In the genomic region with DNA sequence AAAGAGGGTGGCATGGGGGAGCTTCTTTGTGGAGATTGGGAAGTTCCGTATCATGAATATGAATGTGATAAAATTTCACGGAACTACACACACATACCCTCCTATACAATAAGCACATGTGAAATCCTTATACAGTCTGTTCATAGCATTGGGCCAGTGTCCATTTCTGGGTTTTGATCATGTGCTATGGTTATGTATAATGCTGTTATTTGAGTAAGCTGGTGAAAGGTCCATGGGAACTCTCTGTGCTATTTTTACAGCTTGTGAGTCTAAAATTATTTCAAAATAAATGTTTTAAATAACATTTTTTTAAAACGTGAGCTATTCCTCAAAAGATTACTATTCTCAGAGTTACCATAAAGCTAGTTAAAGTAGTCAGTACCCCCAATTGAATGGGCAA, we compare ENCODE assay signal across 30 cellular contexts.
"Had no signal": no experiment of that assay in that cellular context is flagged by ENCODE, and none has a peak within 500 bp of the region (broad histone marks: within the 10 kb centered on the region; RNA-seq: fewer than 3 reads in every experiment).

No MANE protein-coding gene starts in this region.

- H3K27ac ChIP-seq: adrenal gland, body of pancreas, colonic mucosa, dorsolateral prefrontal cortex had no signal

- H3K4me1 Mint-ChIP-seq: endodermal cell had no signal

- H3K36me3 ChIP-seq: adrenal gland, colonic mucosa had no signal

- DNase-seq: activated CD4-positive, alpha-beta memory T cell treated with anti-CD3 and anti-CD28 coated beads for 36 hours; activated CD4-positive, alpha-beta T cell treated with anti-CD3 and anti-CD28 coated beads for 36 hours; activated CD4-positive, alpha-beta T cell treated with anti-CD3 and anti-CD28 coated beads, Interleukin-2, amount 10 ng/mL, durations not matched to agents 24 days and 14 days; activated CD4-positive, CD25-positive, alpha-beta regulatory T cell; activated CD4-positive, CD25-positive, alpha-beta regulatory T cell treated with anti-CD3 and anti-CD28 coated beads, Interleukin-2, amount 50 U/mL, for 72 hours; activated CD8-positive, alpha-beta memory T cell treated with anti-CD3 and anti-CD28 coated beads, Interleukin-2, amount 10 ng/mL, durations not matched to agents 7 days and 5 days; activated CD8-positive, alpha-beta memory T cell treated with anti-CD3 and anti-CD28 coated beads, Interleukin-2, amount 50 U/mL, for 4 hours; activated CD8-positive, alpha-beta T cell treated with anti-CD3 and anti-CD28 coated beads, Interleukin-2, amount 10 ng/mL, durations not matched to agents 7 days and 5 days; activated gamma-delta T cell; activated naive CD4-positive, alpha-beta T cell treated with Interleukin-2 at 50 U/mL for 16 hours; activated T-cell treated with anti-CD3 and anti-CD28 coated beads, Interleukin-2, amount 50 U/mL, for 1 hour; activated T-cell treated with anti-CD3 and anti-CD28 coated beads, Interleukin-2, amount 50 U/mL, for 48 hours; adrenal gland; amygdala; aorta; body of pancreas; caudate nucleus; colonic mucosa; dorsolateral prefrontal cortex; effector memory CD4-positive, alpha-beta T cell; endodermal cell; foreskin melanocyte; head of caudate nucleus; SW 1271; T-cell; T-helper 17 cell had no signal

- H3K27me3 Mint-ChIP-seq: activated CD4-positive, alpha-beta memory T cell treated with anti-CD3 and anti-CD28 coated beads for 36 hours; activated CD4-positive, alpha-beta T cell treated with anti-CD3 and anti-CD28 coated beads for 36 hours; activated CD4-positive, alpha-beta T cell treated with anti-CD3 and anti-CD28 coated beads, Interleukin-2, amount 10 ng/mL, durations not matched to agents 24 days and 14 days; activated CD8-positive, alpha-beta memory T cell treated with anti-CD3 and anti-CD28 coated beads, Interleukin-2, amount 10 ng/mL, durations not matched to agents 7 days and 5 days; dendritic cell treated with granulocyte-macrophage colony-stimulating factor and Interleukin-4, amounts not matched to agents 40 ng/mL and 50 ng/mL, for 4 days; T-cell; T-helper 17 cell had no signal

- H3K4me1 ChIP-seq: adrenal gland, body of pancreas, colonic mucosa had no signal

- H3K4me3 ChIP-seq: adrenal gland, body of pancreas, colonic mucosa, dorsolateral prefrontal cortex had no signal

- H3K27ac Mint-ChIP-seq: activated CD4-positive, alpha-beta memory T cell treated with anti-CD3 and anti-CD28 coated beads for 36 hours; activated CD4-positive, alpha-beta T cell treated with anti-CD3 and anti-CD28 coated beads for 36 hours; activated CD4-positive, alpha-beta T cell treated with anti-CD3 and anti-CD28 coated beads, Interleukin-2, amount 10 ng/mL, durations not matched to agents 24 days and 14 days; activated CD8-positive, alpha-beta memory T cell treated with anti-CD3 and anti-CD28 coated beads, Interleukin-2, amount 10 ng/mL, durations not matched to agents 7 days and 5 days; activated CD8-positive, alpha-beta T cell treated with anti-CD3 and anti-CD28 coated beads, Interleukin-2, amount 10 ng/mL, durations not matched to agents 7 days and 5 days; activated naive CD4-positive, alpha-beta T cell treated with anti-CD3 and anti-CD28 coated beads, Interleukin-2, amount 50 U/mL, for 72 hours; activated T-helper 1 cell treated with anti-CD3 and anti-CD28 coated beads, Interleukin-12 subunit alpha, Interleukin-12 subunit beta, Interleukin-2, Interleukin-4 antibody, amounts not matched to agents 30 ng/mL and 10 ng/mL and 1 ng/mL, durations not matched to agents 14 hours and 24 hours and 36 hours; activated T-helper 2 cell treated with anti-CD3 and anti-CD28 coated beads, Interferon-gamma antibody, Interleukin-2, Interleukin-4, amounts not matched to agents 10 μg/mL and 5 μg/mL and 100 μg/mL, durations not matched to agents 14 hours and 24 hours and 36 hours; dendritic cell treated with granulocyte-macrophage colony-stimulating factor and Interleukin-4, amounts not matched to agents 40 ng/mL and 50 ng/mL, for 4 days; endodermal cell; T-helper 17 cell had no signal

- H3K27me3 ChIP-seq: adrenal gland, body of pancreas, colonic mucosa, dorsolateral prefrontal cortex had no signal

- H3K9me3 Mint-ChIP-seq: activated CD4-positive, alpha-beta memory T cell treated with anti-CD3 and anti-CD28 coated beads for 36 hours; activated CD4-positive, alpha-beta T cell treated with anti-CD3 and anti-CD28 coated beads, Interleukin-2, amount 10 ng/mL, durations not matched to agents 24 days and 14 days; activated naive CD4-positive, alpha-beta T cell treated with anti-CD3 and anti-CD28 coated beads, Interleukin-2, amount 50 U/mL, for 72 hours; activated T-helper 1 cell treated with anti-CD3 and anti-CD28 coated beads, Interleukin-12 subunit alpha, Interleukin-12 subunit beta, Interleukin-2, Interleukin-4 antibody, amounts not matched to agents 30 ng/mL and 10 ng/mL and 1 ng/mL, durations not matched to agents 14 hours and 24 hours and 36 hours; activated T-helper 2 cell treated with anti-CD3 and anti-CD28 coated beads, Interferon-gamma antibody, Interleukin-2, Interleukin-4, amounts not matched to agents 10 μg/mL and 5 μg/mL and 100 μg/mL, durations not matched to agents 14 hours and 24 hours and 36 hours; dendritic cell treated with granulocyte-macrophage colony-stimulating factor and Interleukin-4, amounts not matched to agents 40 ng/mL and 50 ng/mL, for 4 days; endodermal cell had no signal

- H3K9me3 ChIP-seq: adrenal gland, body of pancreas, colonic mucosa had no signal

- H3K4me3 Mint-ChIP-seq: activated CD4-positive, alpha-beta memory T cell treated with anti-CD3 and anti-CD28 coated beads for 36 hours; activated CD4-positive, alpha-beta T cell treated with anti-CD3 and anti-CD28 coated beads for 36 hours; activated CD4-positive, alpha-beta T cell treated with anti-CD3 and anti-CD28 coated beads, Interleukin-2, amount 10 ng/mL, durations not matched to agents 24 days and 14 days; activated CD8-positive, alpha-beta memory T cell treated with anti-CD3 and anti-CD28 coated beads, Interleukin-2, amount 10 ng/mL, durations not matched to agents 7 days and 5 days; activated CD8-positive, alpha-beta T cell treated with anti-CD3 and anti-CD28 coated beads, Interleukin-2, amount 10 ng/mL, durations not matched to agents 7 days and 5 days; activated T-helper 1 cell treated with anti-CD3 and anti-CD28 coated beads, Interleukin-12 subunit alpha, Interleukin-12 subunit beta, Interleukin-2, Interleukin-4 antibody, amounts not matched to agents 30 ng/mL and 10 ng/mL and 1 ng/mL, durations not matched to agents 14 hours and 24 hours and 36 hours; dendritic cell treated with granulocyte-macrophage colony-stimulating factor and Interleukin-4, amounts not matched to agents 40 ng/mL and 50 ng/mL, for 4 days; endodermal cell; T-cell; T-helper 17 cell had no signal
